In genomic region chr6:52663935-52664184, GRCh38 we compare ENCODE assay signal across 7 cellular contexts. TPM values are rescaled to one million over a fixed set of nuclear protein-coding genes. Genes with fewer than 3 reads are reported as not detected.
A peak's percentile ranks its signal among the peaks of the same experiment; 100 is the strongest.
DNase-seq lines count a peak whose midpoint lies in the region; ATAC-seq, FAIRE-seq and TF ChIP-seq lines count a peak whose summit lies in the region.

No MANE protein-coding gene starts in this region.

- no peak for FAIRE-seq in K562 (lab: Jason Lieb, UNC)

- H3K27ac ChIP-seq in K562 (ENCODE audit: extremely low read depth, low read depth, low read length) (peak overlapping the region; percentile 15; the same call in 2 of the 3 replicates), thyroid gland (peak overlapping the region in 1 of 3 donors; percentile 66)

- in situ Hi-C loops in K562 (cut with MboI) = loop anchor here (5.0 to 10.0 kb wide), 2 partner anchors 247 to 359 kb away; no protein-coding TSS in a partner anchor

- intact Hi-C loops in K562 (cut with micrococcal nuclease) = loop anchor here (1.0 to 10.0 kb wide), 8 partner anchors 33 to 499 kb away; partner anchors contain the start of gene EFHC1
- intact Hi-C loops in lower leg skin (cut with DNase I; ENCODE audit: low total_unique reads) = loop anchor here (5.0 kb wide), 1 partner anchor 247 kb away; no protein-coding TSS in a partner anchor
- intact Hi-C loops in thyroid gland (cut with DNase I) = loop anchor here (2.0 to 10.0 kb wide), 3 partner anchors 67 to 247 kb away; no protein-coding TSS in a partner anchor
- intact Hi-C loops in sciatic nerve (cut with DNase I) = loop anchor here (2.0 kb wide), 1 partner anchor 247 kb away; no protein-coding TSS in a partner anchor

- H3K27me3 ChIP-seq in K562 (ENCODE audit: control insufficient read depth in 2 of 2, insufficient read depth in 2 of 2, low read length in 2 of 2) = no peaks in the 10 kb centered on the region
- no peaks in the 10 kb centered on the region for H3K27me3 ChIP-seq in thyroid gland

- peaks cover 9% of the 10 kb centered on the region for H3K36me3 Mint-ChIP-seq in progenitor cell of endocrine pancreas (ENCODE audit: insufficient read depth)

- H3K9me3 ChIP-seq in K562 (replicated peaks; ENCODE audit: control insufficient read depth, insufficient read depth, low read depth, low read length) = no peaks in the 10 kb centered on the region
- no peaks in the 10 kb centered on the region for H3K9me3 ChIP-seq in thyroid gland

- POLR2A ChIA-PET in K562 (lab: Yijun Ruan, JAX) = interaction anchor here (0.9 to 1.8 kb wide), 3 partner anchors 85 to 378 kb away, joined by 3 to 6 read pairs (median 5); partner anchors contain the start of gene EFHC1

- no peak overlapping the region for H3K4me3 Mint-ChIP-seq in progenitor cell of endocrine pancreas (ENCODE audit: low read depth)

- peaks cover 6% of the 10 kb centered on the region for H3K4me1 Mint-ChIP-seq in progenitor cell of endocrine pancreas (ENCODE audit: low read depth)

- CTCF ChIA-PET in K562 (lab: Yijun Ruan, JAX; ENCODE audit: low intra/inter-chr PET ratio) = interaction anchor here (0.6 to 5.5 kb wide), 7 partner anchors 12 to 580 kb away, joined by 4 to 74 read pairs (median 9); no protein-coding TSS in a partner anchor

- no peak for ATAC-seq in K562
- ATAC-seq in sciatic nerve = no peak

- no peaks in the 10 kb centered on the region for H3K9me1 ChIP-seq in K562 (ENCODE audit: control insufficient read depth, insufficient read depth, low read length)

- H3K36me3 ChIP-seq in K562 (ENCODE audit: control insufficient read depth, insufficient read depth, low read length) (peaks cover 14% of the 10 kb centered on the region; the same call in 2 of the 3 replicates), thyroid gland (no peaks in the 10 kb centered on the region)

- TF ChIP-seq EP300 in K562 (IDR thresholded peaks at IDR 0.05; ENCODE audit: low read length) = no peak

- DNase-seq in HFF-Myc (ENCODE audit: extremely low read depth, low read depth) (no peak), K562 (ENCODE audit: extremely low read depth in 1 of 4, low spot score in 3 of 4) (no peak), lower leg skin (ENCODE audit: low spot score in 2 of 2) (no peak), thyroid gland (no peak), KG1 (lab: John Stamatoyannopoulos, UW) (no peak), progenitor cell of endocrine pancreas (ENCODE audit: low spot score, unreplicated experiment) (no peak), sciatic nerve (ENCODE audit: low spot score) (no peak)

- no peaks in the 10 kb centered on the region for H4K20me1 ChIP-seq in K562 (replicated peaks; ENCODE audit: control insufficient read depth, insufficient read depth, low read length)

- H3K4me3 ChIP-seq in HFF-Myc (replicated peaks; ENCODE audit: low read depth, low read length) (peak overlapping the region; percentile 75), K562 (peak overlapping the region; percentile 63), lower leg skin (ENCODE audit: low read depth, poor library complexity, severe bottlenecking) (peak overlapping the region; percentile 51), thyroid gland (replicated peaks in 1 of 3) (peak overlapping the region; percentile 63 to 71 (median 71))

- H3K4me1 ChIP-seq in K562 (replicated peaks in 1 of 2; ENCODE audit: control insufficient read depth in 2 of 2, insufficient read depth in 2 of 2, low read length in 2 of 2) (peaks cover 7 to 13% of the 10 kb centered on the region in 2 experiments; a peak in 4 of 5 replicates), thyroid gland (peaks cover 0 to 12% of the 10 kb centered on the region in 2 donors)

- no peak for TF ChIP-seq POLR2A in K562 (conservative IDR thresholded peaks at IDR 0.05)
- no peak for TF ChIP-seq POLR2A in lower leg skin (IDR thresholded peaks at IDR 0.05)
- no peak for TF ChIP-seq POLR2A in thyroid gland (IDR thresholded peaks at IDR 0.05)

- H3K9ac ChIP-seq in K562 (ENCODE audit: insufficient read depth in 1 of 2, low read depth in 2 of 2, low read length in 2 of 2) = peak overlapping the region; percentile 70 to 96

- H3K27me3 Mint-ChIP-seq in progenitor cell of endocrine pancreas = no peaks in the 10 kb centered on the region

- H3K9me3 Mint-ChIP-seq in progenitor cell of endocrine pancreas (ENCODE audit: low read depth) = no peaks in the 10 kb centered on the region

- TF ChIP-seq CTCF in HFF-Myc (IDR thresholded peaks at IDR 0.05; ENCODE audit: low read depth, low read length, missing control alignments) = no peak
- TF ChIP-seq CTCF in K562 (IDR thresholded peaks at IDR 0.05 in 2 of 3, conservative IDR thresholded peaks at IDR 0.05 in 1 of 3; ENCODE audit: insufficient read depth in 2 of 3, low read depth in 1 of 3, low read length in 3 of 3) = no peak
- no peak for TF ChIP-seq CTCF in lower leg skin (IDR thresholded peaks at IDR 0.05)
- TF ChIP-seq CTCF in thyroid gland (IDR thresholded peaks at IDR 0.05) = peak in 3 of 6 experiments; percentile 7 to 27 (median 27)
- no peak for TF ChIP-seq CTCF in progenitor cell of endocrine pancreas (IDR thresholded peaks at IDR 0.05; ENCODE audit: unreplicated experiment)

- under 1% methylated on average over 11 of the region's 11 CpGs for WGBS in K562 (ENCODE audit: insufficient coverage, low coverage, missing lambda C conversion rate)
- 0% methylated on average over 11 of the region's 11 CpGs for WGBS in lower leg skin, 2 donors
- WGBS in thyroid gland, 2 donors = 0% methylated on average over 11 of the region's 11 CpGs

- H2AFZ ChIP-seq in K562 (ENCODE audit: low read depth, low read length) = peak overlapping the region; percentile 82

- no peak overlapping the region for H3K27ac Mint-ChIP-seq in progenitor cell of endocrine pancreas

- H3K79me2 ChIP-seq in K562 (ENCODE audit: control insufficient read depth, insufficient read depth, low read length) = peaks cover 16% of the 10 kb centered on the region

- no TSS peak for BruUV-seq in K562 (replicated peaks; lab: Mats Ljungman, UMichigan)

- TF ChIP-seq RAD21 in K562 (CRISPR knock-in tag; conservative IDR thresholded peaks at IDR 0.05 in 1 of 2, IDR thresholded peaks at IDR 0.05 in 1 of 2) = no peak; a peak in 1 of 4 replicates

- H3K4me2 ChIP-seq in K562 (ENCODE audit: insufficient read depth, low read length) = peak overlapping the region; percentile 90

TF ChIP-seq in K562, 482 proteins besides CTCF, POLR2A, EP300 and RAD21 (continues in another document):
- TF ChIP-seq SMARCC2 (IDR thresholded peaks at IDR 0.05; ENCODE audit: low read depth) (peak; percentile 44; the same call in 1 of the 2 replicates), CC2D1A (IDR thresholded peaks at IDR 0.05) (0 out of 2 replicates have a peak, but pooled peaks have one; percentile 5), ARID4B (CRISPR knock-in tag; IDR thresholded peaks at IDR 0.05) (no peak), HNRNPLL (IDR thresholded peaks at IDR 0.05; ENCODE audit: low read depth, low read length, poor library complexity, severe bottlenecking) (no peak), ATF7 (IDR thresholded peaks at IDR 0.05) (no peak)

RNA-seq across cellular contexts. Expression of gene TMEM14A, which starts 7.1 kb away (rescaled TPM):
- 0.86 and 3.8 TPM in 2 replicates for total RNA-seq in K562 (2011; cell fraction: chromatin; rRNA removed; ENCODE audit: low replicate concordance)
- 2.8 and 2.9 TPM in 2 replicates for total RNA-seq in K562 (2011; cell fraction: nucleolus; rRNA removed)
- 3.7 and 5.0 TPM in 2 replicates for total RNA-seq in K562 (2011; cell fraction: nucleoplasm; rRNA removed)
- total RNA-seq in K562 (2014; rRNA removed) (3.5 and 5.4 TPM in 2 replicates), K562 (2014; rRNA removed; fragmentation: Illumina TruSeq; extraction: Trizol) (9.5 and 10.2 TPM in 2 replicates), K562 (2015; rRNA removed; fragmentation: Illumina TruSeq; extraction: Trizol) (8.5 and 10.0 TPM in 2 replicates), K562 (2021) (7.4 and 8.1 TPM in 2 replicates), lower leg skin (1 to 10 TPM; 6.2 to 9.3 (median 8.5) TPM), thyroid gland (10 to 100 TPM; 15.3 to 43.0 (median 27.1) TPM), progenitor cell of endocrine pancreas (29.7 and 33.6 TPM in 2 replicates), sciatic nerve (29.6 TPM)
- polyA plus RNA-seq in K562 (2011; rRNA removed) (6.1 and 10.7 TPM in 2 replicates), K562 (2014; fragmentation: Illumina TruSeq; extraction: Trizol) (6.1 and 6.9 TPM in 2 replicates), K562 (2014; fragmentation: Nextera tagmentation; extraction: Ambion mirVana) (10 to 100 TPM; 32.5 to 43.3 TPM), K562 (2014; rRNA removed) (6.2 and 8.0 TPM in 2 replicates)
- 5.5 and 5.7 TPM in 2 replicates for polyA plus RNA-seq in K562 (2011; cell fraction: cytosol; rRNA removed)
- polyA plus RNA-seq in K562 (2011; cell fraction: nucleus; rRNA removed) = 1.1 and 2.0 TPM in 2 replicates
- 8.5 and 11.2 TPM in 2 replicates for polyA plus RNA-seq in K562 (2012)
- polyA minus RNA-seq in K562 (2011; rRNA and poly(A)+ RNA removed) = 1.8 and 3.7 TPM in 2 replicates
- polyA minus RNA-seq in K562 (2011; cell fraction: cytosol; rRNA and poly(A)+ RNA removed) = 1.4 and 3.5 TPM in 2 replicates
- 0.67 and 1.1 TPM in 2 replicates for polyA minus RNA-seq in K562 (2011; cell fraction: nucleus; rRNA and poly(A)+ RNA removed)
